In the genomic region with DNA sequence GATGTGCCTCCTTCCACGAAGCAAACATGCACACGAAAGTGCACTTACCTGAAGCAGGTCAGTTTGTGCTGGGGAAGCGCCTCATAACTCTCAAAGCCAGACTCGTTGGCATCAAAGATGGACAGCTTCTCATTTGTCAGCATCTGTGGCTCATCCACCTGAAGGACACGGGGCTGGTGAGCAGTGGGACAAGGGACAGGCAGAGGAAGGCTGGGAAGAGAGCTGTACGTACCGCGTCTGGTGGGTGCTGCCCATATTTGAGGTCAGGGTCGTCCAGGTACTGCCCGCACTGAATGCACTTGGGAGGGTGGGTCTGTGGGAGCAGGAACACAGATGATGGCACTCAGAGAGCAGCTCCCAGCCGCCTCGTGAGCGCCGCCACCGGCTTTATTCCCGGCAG, we compare ENCODE assay signal across 8 cellular contexts. TPM values are rescaled to one million over a fixed set of nuclear protein-coding genes. Genes with fewer than 3 reads are reported as not detected.
"Had no signal": no experiment of that assay in that cellular context is flagged by ENCODE, and none has a peak within 500 bp of the region (broad histone marks: within the 10 kb centered on the region; RNA-seq: fewer than 3 reads in every experiment).

No MANE protein-coding gene starts in this region.

- H3K27ac ChIP-seq: HL-60 had no signal

- H3K4me3 ChIP-seq: GM23338, HAP-1 had no signal

- H3K4me1 ChIP-seq: HAP-1 had no signal

- H3K9me3 Mint-ChIP-seq: GM23338, HFFc6, IgD-negative memory B cell had no signal

- DNase-seq: HFFc6 had no signal

- H3K27ac Mint-ChIP-seq: GM23338, HFFc6, IgD-negative memory B cell had no signal

- ATAC-seq: GM23338, HCT116, HepG2 had no signal

- H3K9me3 ChIP-seq: HAP-1 had no signal

- H3K27me3 Mint-ChIP-seq: IgD-negative memory B cell had no signal

- H3K4me1 Mint-ChIP-seq: GM23338, IgD-negative memory B cell had no signal

- H3K4me3 Mint-ChIP-seq: GM23338, HFFc6, IgD-negative memory B cell had no signal

RNA-seq across cellular contexts. Expression of a gene that starts 57.1 kb away (rescaled TPM):
- total RNA-seq: GM23338, H1 had no signal
- polyA plus RNA-seq: GM23338 had no signal
